In the genomic region with DNA sequence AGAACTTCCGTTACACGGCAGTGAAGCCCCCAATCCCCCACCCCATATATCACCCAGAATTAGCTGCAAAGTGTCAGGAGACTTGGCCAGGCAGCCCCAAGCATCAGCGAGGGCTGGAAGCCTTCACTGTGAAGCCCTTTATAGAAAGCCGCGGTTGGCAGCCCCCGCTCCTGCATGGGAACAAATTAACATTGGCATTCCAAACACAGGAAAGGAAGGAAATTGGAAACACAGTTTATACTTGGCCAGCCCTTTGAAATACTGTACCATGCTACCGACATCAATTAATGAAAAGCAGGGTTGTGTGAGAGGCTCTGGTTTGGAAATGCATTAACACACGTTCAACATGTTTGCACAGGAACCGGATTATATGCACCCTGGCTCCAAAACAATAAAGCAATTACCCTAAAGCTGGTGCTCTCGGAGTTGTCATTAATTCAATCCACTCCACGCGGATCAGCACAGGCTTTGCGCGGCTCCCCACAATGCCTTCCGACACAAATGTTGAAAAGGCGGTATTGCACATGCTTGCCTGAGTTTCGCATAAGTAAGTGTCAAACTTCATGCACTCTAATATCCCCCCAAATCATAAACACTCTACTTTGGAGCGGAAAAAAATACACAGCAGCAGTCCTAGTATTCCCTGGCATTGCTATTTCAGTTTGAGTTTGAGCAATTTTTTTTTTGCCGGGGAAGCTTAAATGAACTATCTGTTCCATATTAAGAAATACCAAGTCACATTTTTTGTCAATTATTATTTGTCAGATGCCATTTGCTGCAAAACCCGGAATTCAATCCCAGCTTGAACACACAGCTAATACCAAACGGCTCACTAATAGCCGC, we compare ENCODE assay signal across 1 cellular context.
TF ChIP-seq lines count a peak whose summit lies in the region.

No MANE protein-coding gene starts in this region.

TF ChIP-seq in neural cell, 6 proteins besides CTCF, POLR2A, EP300 and RAD21:
- TF ChIP-seq, protein P1, sequence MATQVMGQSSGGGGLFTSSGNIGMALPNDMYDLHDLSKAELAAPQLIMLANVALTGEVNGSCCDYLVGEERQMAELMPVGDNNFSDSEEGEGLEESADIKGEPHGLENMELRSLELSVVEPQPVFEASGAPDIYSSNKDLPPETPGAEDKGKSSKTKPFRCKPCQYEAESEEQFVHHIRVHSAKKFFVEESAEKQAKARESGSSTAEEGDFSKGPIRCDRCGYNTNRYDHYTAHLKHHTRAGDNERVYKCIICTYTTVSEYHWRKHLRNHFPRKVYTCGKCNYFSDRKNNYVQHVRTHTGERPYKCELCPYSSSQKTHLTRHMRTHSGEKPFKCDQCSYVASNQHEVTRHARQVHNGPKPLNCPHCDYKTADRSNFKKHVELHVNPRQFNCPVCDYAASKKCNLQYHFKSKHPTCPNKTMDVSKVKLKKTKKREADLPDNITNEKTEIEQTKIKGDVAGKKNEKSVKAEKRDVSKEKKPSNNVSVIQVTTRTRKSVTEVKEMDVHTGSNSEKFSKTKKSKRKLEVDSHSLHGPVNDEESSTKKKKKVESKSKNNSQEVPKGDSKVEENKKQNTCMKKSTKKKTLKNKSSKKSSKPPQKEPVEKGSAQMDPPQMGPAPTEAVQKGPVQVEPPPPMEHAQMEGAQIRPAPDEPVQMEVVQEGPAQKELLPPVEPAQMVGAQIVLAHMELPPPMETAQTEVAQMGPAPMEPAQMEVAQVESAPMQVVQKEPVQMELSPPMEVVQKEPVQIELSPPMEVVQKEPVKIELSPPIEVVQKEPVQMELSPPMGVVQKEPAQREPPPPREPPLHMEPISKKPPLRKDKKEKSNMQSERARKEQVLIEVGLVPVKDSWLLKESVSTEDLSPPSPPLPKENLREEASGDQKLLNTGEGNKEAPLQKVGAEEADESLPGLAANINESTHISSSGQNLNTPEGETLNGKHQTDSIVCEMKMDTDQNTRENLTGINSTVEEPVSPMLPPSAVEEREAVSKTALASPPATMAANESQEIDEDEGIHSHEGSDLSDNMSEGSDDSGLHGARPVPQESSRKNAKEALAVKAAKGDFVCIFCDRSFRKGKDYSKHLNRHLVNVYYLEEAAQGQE (IDR thresholded peaks at IDR 0.05; ENCODE audit: borderline replicate concordance): no peak
- TF ChIP-seq MXI1 (conservative IDR thresholded peaks at IDR 0.05; ENCODE audit: poor library complexity, severe bottlenecking): peak; percentile 21
